ENCODE assay signal across 8 cellular contexts in genomic region chr2:158967731-158968395, GRCh38.
DNase-seq lines count a peak whose midpoint lies in the region; ATAC-seq lines count a peak whose summit lies in the region.

No MANE protein-coding gene starts in this region.

- no peaks in the 10 kb centered on the region for H3K36me3 Mint-ChIP-seq in T-helper 2 cell treated with Interferon-gamma antibody and Interleukin-4, amounts not matched to agents 5 μg/mL and 100 μg/mL, for 36 hours (ENCODE audit: low read depth)

- peaks cover 14% of the 10 kb centered on the region for H3K4me1 Mint-ChIP-seq in T-helper 2 cell treated with Interferon-gamma antibody and Interleukin-4, amounts not matched to agents 5 μg/mL and 100 μg/mL, for 36 hours (ENCODE audit: low read depth)

- ATAC-seq in GM18861 (IDR thresholded peaks at IDR 0.05; ENCODE audit: unreplicated experiment): no peak

- no peak for DNase-seq in T-helper 2 cell treated with Interferon-gamma antibody and Interleukin-4, amounts not matched to agents 5 μg/mL and 100 μg/mL, for 36 hours (ENCODE audit: low spot score)
- no peak for DNase-seq in T-helper 2 cell
- peak; percentile 70 for DNase-seq in NCI-H2227 (lab: John Stamatoyannopoulos, UW; ENCODE audit: unreplicated experiment)
- peak in 49 of 61 donors; percentile 5 to 81 (median 52) for DNase-seq in caudate nucleus (lab: John Stamatoyannopoulos, UW)
- DNase-seq in islet precursor cell: peak; percentile 85
- DNase-seq in smooth muscle cell of the brain vasculature (ENCODE audit: low read depth, low spot score): peak; percentile 37
- DNase-seq in NCI-H2196 (lab: John Stamatoyannopoulos, UW; ENCODE audit: unreplicated experiment): no peak

- peak overlapping the region; percentile 55 for H3K4me3 Mint-ChIP-seq in T-helper 2 cell treated with Interferon-gamma antibody and Interleukin-4, amounts not matched to agents 5 μg/mL and 100 μg/mL, for 36 hours

- peak overlapping the region; percentile 93 for H3K27ac ChIP-seq in caudate nucleus (ENCODE audit: low read depth, low read length)

- peaks cover 66% of the 10 kb centered on the region for H3K27me3 Mint-ChIP-seq in T-helper 2 cell treated with Interferon-gamma antibody and Interleukin-4, amounts not matched to agents 5 μg/mL and 100 μg/mL, for 36 hours (ENCODE audit: low read depth)

- H3K9me3 Mint-ChIP-seq in T-helper 2 cell treated with Interferon-gamma antibody and Interleukin-4, amounts not matched to agents 5 μg/mL and 100 μg/mL, for 36 hours: no peaks in the 10 kb centered on the region

- no peak overlapping the region for H3K27ac Mint-ChIP-seq in T-helper 2 cell treated with Interferon-gamma antibody and Interleukin-4, amounts not matched to agents 5 μg/mL and 100 μg/mL, for 36 hours

Comparison
In these comparisons a context has a peak if more than half of its experiments do, and no peak if none do; other contexts are left out.
1. DNase-seq: peak in NCI-H2227 (single experiment), caudate nucleus (49 of 61), islet precursor cell (single experiment) and smooth muscle cell of the brain vasculature (single experiment); none in T-helper 2 cell treated with Interferon-gamma antibody and Interleukin-4, amounts not matched to agents 5 μg/mL and 100 μg/mL, for 36 hours (single experiment), T-helper 2 cell (0 of 5) and NCI-H2196 (single experiment).